In the genomic region with DNA sequence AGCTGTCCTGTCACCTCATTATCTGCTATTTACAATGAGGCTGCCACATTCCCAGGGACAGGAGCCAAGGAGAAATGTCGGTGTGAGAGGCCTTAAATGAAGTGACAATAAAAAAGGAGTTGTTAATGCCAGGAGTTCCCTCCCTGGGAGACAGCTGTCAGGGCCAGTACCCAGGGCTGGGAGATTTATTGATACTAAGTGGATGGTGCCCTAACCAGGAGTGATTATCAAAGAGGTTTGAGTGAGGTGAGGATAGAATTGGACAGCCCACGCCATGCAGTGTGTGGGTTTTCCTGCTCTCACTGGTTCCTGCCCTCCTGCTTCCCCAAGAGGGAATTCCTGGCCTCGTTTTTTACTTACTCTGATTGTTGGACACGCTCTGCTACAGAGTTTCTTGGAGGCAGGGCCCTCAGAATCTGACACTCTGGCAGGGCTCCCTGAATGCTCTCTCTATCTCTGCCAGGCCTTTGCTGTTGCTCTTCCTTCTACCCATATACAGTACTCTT, we compare ENCODE assay signal across 25 cellular contexts.
A peak's percentile ranks its signal among the peaks of the same experiment; 100 is the strongest.
DNase-seq lines count a peak whose midpoint lies in the region; TF ChIP-seq lines count a peak whose summit lies in the region.
"Had no signal": no experiment of that assay in that cellular context is flagged by ENCODE, and none has a peak within 500 bp of the region (broad histone marks: within the 10 kb centered on the region; RNA-seq: fewer than 3 reads in every experiment).

No MANE protein-coding gene starts in this region.

- peak overlapping the region; percentile 76 for H3K27ac Mint-ChIP-seq in nephron progenitor cell
- H3K27ac Mint-ChIP-seq: activated CD8-positive, alpha-beta T cell treated with anti-CD3 and anti-CD28 coated beads, Interleukin-2, amount 10 ng/mL, durations not matched to agents 7 days and 5 days; activated naive CD8-positive, alpha-beta T cell; CD4-positive, alpha-beta T cell; dendritic cell treated with granulocyte-macrophage colony-stimulating factor and Interleukin-4, amounts not matched to agents 40 ng/mL and 50 ng/mL, for 4 days; progenitor cell of endocrine pancreas; T-helper 17 cell had no signal

- H3K27me3 ChIP-seq in cardiac muscle cell, result no peaks in the 10 kb centered on the region
- H3K27me3 ChIP-seq: esophagus muscularis mucosa, MG63 had no signal

- no peaks in the 10 kb centered on the region for H3K4me1 ChIP-seq in cardiac muscle cell (ENCODE audit: low read depth)

- H3K9me3 ChIP-seq in cardiac muscle cell (ENCODE audit: low read depth), result no peaks in the 10 kb centered on the region
- H3K9me3 ChIP-seq: esophagus muscularis mucosa, MG63 had no signal

- peaks cover 29% of the 10 kb centered on the region for H3K4me1 Mint-ChIP-seq in nephron progenitor cell
- H3K4me1 Mint-ChIP-seq: T-helper 17 cell had no signal

- no peaks in the 10 kb centered on the region for H3K27me3 Mint-ChIP-seq in nephron progenitor cell (ENCODE audit: low read depth, poor library complexity)
- H3K27me3 Mint-ChIP-seq: CD4-positive, alpha-beta T cell; dendritic cell treated with granulocyte-macrophage colony-stimulating factor and Interleukin-4, amounts not matched to agents 40 ng/mL and 50 ng/mL, for 4 days; progenitor cell of endocrine pancreas had no signal

- no peak overlapping the region for H3K27ac ChIP-seq in cardiac muscle cell
- H3K27ac ChIP-seq: 22Rv1, esophagus muscularis mucosa, RWPE1 had no signal

- no peaks in the 10 kb centered on the region for H3K36me3 Mint-ChIP-seq in nephron progenitor cell (ENCODE audit: low read depth)
- H3K36me3 Mint-ChIP-seq: activated naive CD8-positive, alpha-beta T cell had no signal

- H3K4me3 Mint-ChIP-seq in nephron progenitor cell, result no peak overlapping the region
- H3K4me3 Mint-ChIP-seq: activated CD8-positive, alpha-beta T cell treated with anti-CD3 and anti-CD28 coated beads, Interleukin-2, amount 10 ng/mL, durations not matched to agents 7 days and 5 days; activated naive CD8-positive, alpha-beta T cell; CD4-positive, alpha-beta T cell; dendritic cell treated with granulocyte-macrophage colony-stimulating factor and Interleukin-4, amounts not matched to agents 40 ng/mL and 50 ng/mL, for 4 days; T-helper 17 cell had no signal

- TF ChIP-seq CTCF in cardiac muscle cell (IDR thresholded peaks at IDR 0.05; ENCODE audit: low read depth, low read length) (no peak), nephron progenitor cell (IDR thresholded peaks at IDR 0.05) (no peak)

- DNase-seq in NCI-H1092 treated with DMSO at 0.1 percent for 48 hours (lab: John Stamatoyannopoulos, UW), result peak; percentile 19
- DNase-seq in NCI-H1092 (lab: John Stamatoyannopoulos, UW), result no peak
- peak; percentile 23 for DNase-seq in G401 (ENCODE audit: low spot score)
- DNase-seq in cardiac muscle cell (ENCODE audit: low read depth in 1 of 2, low spot score in 1 of 2), result peak; percentile 14 to 21
- peak; percentile 2 for DNase-seq in nephron progenitor cell
- no peak for DNase-seq in LoVo (ENCODE audit: low spot score)
- DNase-seq in hypothalamus (lab: John Stamatoyannopoulos, UW), result no peak
- DNase-seq in GM19238 (ENCODE audit: insufficient read length, low spot score), result no peak
- DNase-seq: activated CD8-positive, alpha-beta T cell treated with anti-CD3 and anti-CD28 coated beads, Interleukin-2, amount 10 ng/mL, durations not matched to agents 7 days and 5 days; aorta; CD4-positive, alpha-beta T cell; central memory CD4-positive, alpha-beta T cell; EL; MG63; NCI-H146; stimulated activated naive CD4-positive, alpha-beta T cell treated with Interleukin-2 at 50 U/mL for 16 hours; T-helper 17 cell had no signal

- H3K9me3 Mint-ChIP-seq in nephron progenitor cell, result no peaks in the 10 kb centered on the region
- H3K9me3 Mint-ChIP-seq: CD4-positive, alpha-beta T cell; dendritic cell treated with granulocyte-macrophage colony-stimulating factor and Interleukin-4, amounts not matched to agents 40 ng/mL and 50 ng/mL, for 4 days had no signal

- H3K4me3 ChIP-seq in cardiac muscle cell, result no peak overlapping the region
- H3K4me3 ChIP-seq: esophagus muscularis mucosa, K562, lung, MG63 had no signal

- in situ Hi-C loops in G401 (cut with HindIII; ENCODE audit: low sequenced_read_pairs), result no loop called here

- no peaks in the 10 kb centered on the region for H3K36me3 ChIP-seq in cardiac muscle cell
- H3K36me3 ChIP-seq: esophagus muscularis mucosa, MG63 had no signal

Comparison
In these comparisons a context has a peak if more than half of its experiments do, and no peak if none do; other contexts are left out.
1. DNase-seq: peak in NCI-H1092 treated with DMSO at 0.1 percent for 48 hours (single experiment), G401 (single experiment), cardiac muscle cell (2 of 2) and nephron progenitor cell (single experiment); none in NCI-H1092 (single experiment), LoVo (single experiment), hypothalamus (0 of 51) and GM19238 (single experiment).